18 cellular contexts compared by ENCODE assay signal in genomic region chr2:105070010-105070865, GRCh38. TPM values are rescaled to one million over a fixed set of nuclear protein-coding genes. Genes with fewer than 3 reads are reported as not detected.
A peak's percentile ranks its signal among the peaks of the same experiment; 100 is the strongest.
DNase-seq lines count a peak whose midpoint lies in the region; ATAC-seq and TF ChIP-seq lines count a peak whose summit lies in the region.
"Had no signal": no experiment of that assay in that cellular context is flagged by ENCODE, and none has a peak within 500 bp of the region (broad histone marks: within the 10 kb centered on the region; RNA-seq: fewer than 3 reads in every experiment).

No MANE protein-coding gene starts in this region.

- no peak overlapping the region for H3K4me3 ChIP-seq in HAP-1
- H3K4me3 ChIP-seq: K562 had no signal

- H3K9me3 Mint-ChIP-seq in nephron progenitor cell (no peaks in the 10 kb centered on the region), progenitor cell of endocrine pancreas (ENCODE audit: low read depth) (no peaks in the 10 kb centered on the region)

- no peak for ATAC-seq in HG03039 (IDR thresholded peaks at IDR 0.05; ENCODE audit: unreplicated experiment)
- ATAC-seq: K562 had no signal

- H3K4me3 Mint-ChIP-seq in nephron progenitor cell (no peak overlapping the region), progenitor cell of endocrine pancreas (ENCODE audit: low read depth) (no peak overlapping the region)

- peak; percentile 9 for DNase-seq in NCI-H748 (lab: John Stamatoyannopoulos, UW; ENCODE audit: unreplicated experiment)
- DNase-seq in NCI-H748 treated with DMSO at 0.1 percent for 48 hours (lab: John Stamatoyannopoulos, UW) = no peak
- peak; percentile 60 to 66 for DNase-seq in HAP-1 (ENCODE audit: low spot score in 2 of 2)
- DNase-seq in nephron progenitor cell = no peak
- DNase-seq in progenitor cell of endocrine pancreas (ENCODE audit: low spot score, unreplicated experiment) = no peak
- DNase-seq in SKM-1 (lab: John Stamatoyannopoulos, UW; ENCODE audit: unreplicated experiment) = no peak
- DNase-seq: 8988T; C1 segment of cervical spinal cord; Caco-2; NCI-H146; NCI-H2081 treated with DMSO at 0.1 percent for 48 hours; NK-92 treated with Interleukin-12 subunit alpha and Interleukin-12 subunit beta, amount 100 ng/mL, for 24 hours; OCI-M1; RPMI8226 had no signal

- H3K36me3 Mint-ChIP-seq in nephron progenitor cell (ENCODE audit: low read depth) (peaks cover 35% of the 10 kb centered on the region), progenitor cell of endocrine pancreas (ENCODE audit: insufficient read depth) (peaks cover 5% of the 10 kb centered on the region)

- in situ Hi-C loops in HAP-1 (cut with MboI; ENCODE audit: low sequenced_read_pairs) = no loop called here

- H3K4me1 Mint-ChIP-seq in nephron progenitor cell (peaks cover 14% of the 10 kb centered on the region), progenitor cell of endocrine pancreas (ENCODE audit: low read depth) (no peaks in the 10 kb centered on the region)

- no peaks in the 10 kb centered on the region for H3K36me3 ChIP-seq in HAP-1 (replicated peaks)

- H3K27ac ChIP-seq in VCaP = peak overlapping the region; percentile 7; the same call in 1 of the 2 replicates
- H3K27ac ChIP-seq: HL-60 had no signal

- peaks cover 59% of the 10 kb centered on the region for H3K4me1 ChIP-seq in HAP-1
- H3K4me1 ChIP-seq: Caco-2 had no signal

- H3K27me3 Mint-ChIP-seq in nephron progenitor cell (ENCODE audit: low read depth, poor library complexity) (no peaks in the 10 kb centered on the region), progenitor cell of endocrine pancreas (no peaks in the 10 kb centered on the region)

- H3K27ac Mint-ChIP-seq in nephron progenitor cell = peak overlapping the region; percentile 38
- H3K27ac Mint-ChIP-seq in progenitor cell of endocrine pancreas = no peak overlapping the region

- no peaks in the 10 kb centered on the region for H3K9me3 ChIP-seq in HAP-1
- H3K9me3 ChIP-seq: Caco-2 had no signal

- no peak for TF ChIP-seq CTCF in VCaP (conservative IDR thresholded peaks at IDR 0.05)
- TF ChIP-seq CTCF in nephron progenitor cell (IDR thresholded peaks at IDR 0.05) = no peak
- no peak for TF ChIP-seq CTCF in progenitor cell of endocrine pancreas (IDR thresholded peaks at IDR 0.05; ENCODE audit: unreplicated experiment)

- H3K27me3 ChIP-seq in HAP-1 (ENCODE audit: low read depth) = no peaks in the 10 kb centered on the region

RNA-seq across cellular contexts. Expression of gene MRPS9, which starts 32.4 kb away (rescaled TPM):
- total RNA-seq in progenitor cell of endocrine pancreas = 42.3 and 42.8 TPM in 2 replicates

Comparison
In these comparisons a context has a peak if more than half of its experiments do, and no peak if none do; other contexts are left out.
1. DNase-seq: peak in NCI-H748 (single experiment) and HAP-1 (2 of 2); none in NCI-H748 treated with DMSO at 0.1 percent for 48 hours (single experiment), nephron progenitor cell (single experiment), progenitor cell of endocrine pancreas (single experiment) and SKM-1 (single experiment).